Comparison of ENCODE assay signal across 8 cellular contexts in the genomic region with DNA sequence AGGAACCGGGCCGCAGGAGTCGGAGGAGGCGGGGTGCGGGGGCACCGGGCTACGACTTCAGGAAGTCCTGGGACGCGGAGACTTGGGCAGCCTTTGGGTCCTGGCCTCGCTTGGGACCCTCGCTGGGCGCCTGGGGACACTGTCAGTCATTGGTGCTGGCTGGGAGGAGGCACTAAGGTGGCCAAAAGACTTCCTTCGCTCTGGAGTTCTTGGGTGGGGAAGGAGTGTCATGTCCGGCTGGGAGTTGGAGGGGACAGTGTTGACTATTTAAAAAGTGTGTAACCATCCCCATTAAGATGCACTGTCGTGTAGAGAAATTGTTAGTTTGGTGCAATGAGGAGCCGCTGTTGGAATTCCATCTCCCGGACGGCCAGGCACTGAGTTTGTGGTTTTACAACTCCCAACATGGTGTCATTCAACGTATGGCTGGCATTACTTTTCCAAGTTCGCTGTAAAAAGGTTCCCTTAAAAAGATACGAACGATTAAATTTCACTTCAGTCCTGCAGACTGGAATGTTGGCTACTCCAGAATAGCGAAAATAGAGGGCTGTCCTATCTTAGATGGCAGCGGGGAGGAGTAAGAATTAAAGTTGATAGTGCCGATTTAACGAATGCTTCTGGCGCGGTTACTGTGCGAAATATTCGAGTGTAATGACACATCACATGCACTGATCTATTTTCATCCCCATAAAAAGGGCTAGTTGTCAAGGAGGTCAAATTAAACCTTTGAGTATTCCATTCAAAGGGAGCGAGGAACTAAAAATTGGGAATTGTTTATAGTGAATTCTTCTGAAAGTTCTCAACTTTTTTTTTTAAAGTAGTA. TPM values are rescaled to one million over a fixed set of nuclear protein-coding genes. Genes with fewer than 3 reads are reported as not detected.
DNase-seq lines count a peak whose midpoint lies in the region; ATAC-seq, FAIRE-seq and TF ChIP-seq lines count a peak whose summit lies in the region.

No MANE protein-coding gene starts in this region.

- intact Hi-C loops in Caco-2 (cut with micrococcal nuclease; ENCODE audit: unreplicated experiment) (loop anchor here (5.0 kb wide), 1 partner anchor 375 kb away; the partner anchor contains the start of gene UGGT2), pancreas (cut with DNase I) (no loop called here)

- H3K36me3 ChIP-seq in Caco-2 (ENCODE audit: control insufficient read depth, insufficient read depth, low read length) (no peaks in the 10 kb centered on the region), pancreas (no peaks in the 10 kb centered on the region)

- ATAC-seq in HG02943 (IDR thresholded peaks at IDR 0.05; ENCODE audit: low read depth, unreplicated experiment) (peak; percentile 17), pancreas (no peak), GM21825 (IDR thresholded peaks at IDR 0.05; ENCODE audit: unreplicated experiment) (no peak)

- TF ChIP-seq CTCF in Caco-2 (IDR thresholded peaks at IDR 0.05; ENCODE audit: insufficient read depth in 1 of 2, low read depth in 1 of 2, low read length in 1 of 2, severe bottlenecking in 1 of 2, unreplicated experiment in 1 of 2) (no peak), WI38 (IDR thresholded peaks at IDR 0.05; ENCODE audit: low read depth, low read length) (no peak), foreskin fibroblast (IDR thresholded peaks at IDR 0.05; ENCODE audit: low read depth, low read length) (no peak), pancreas (IDR thresholded peaks at IDR 0.05) (no peak)

- peak overlapping the region; percentile 82 for H3K4me3 ChIP-seq in Caco-2 (ENCODE audit: low read depth, low read length)
- peak overlapping the region; percentile 86 for H3K4me3 ChIP-seq in WI38 (ENCODE audit: low read depth, low read length)
- peak overlapping the region; percentile 87 to 92 for H3K4me3 ChIP-seq in foreskin fibroblast (ENCODE audit: low read depth in 1 of 2, low read length in 2 of 2)
- H3K4me3 ChIP-seq in pancreas: peak overlapping the region; percentile 73 to 97 (median 94)

- H3K4me1 Mint-ChIP-seq in Caco-2 (ENCODE audit: low read depth, unreplicated experiment): peaks cover 32% of the 10 kb centered on the region

- CTCF ChIA-PET in Caco-2 (lab: Charles Lee): no interaction called here

- no peaks in the 10 kb centered on the region for H3K27me3 Mint-ChIP-seq in Caco-2 (ENCODE audit: insufficient read depth, unreplicated experiment)

- peak overlapping the region; percentile 96 to 98 (median 96) for H3K27ac ChIP-seq in pancreas

- H3K4me3 Mint-ChIP-seq in Caco-2 (ENCODE audit: unreplicated experiment): peak overlapping the region; percentile 89

- peak overlapping the region; percentile 95 for H3K27ac Mint-ChIP-seq in Caco-2 (ENCODE audit: unreplicated experiment)

- FAIRE-seq in pancreas (lab: Jason Lieb, UNC): peak; percentile 17

- WGBS in pancreas, 2 donors: 0 to 1% methylated on average over 31 of the region's 31 CpGs

- H3K4me1 ChIP-seq in Caco-2: peaks cover 17% of the 10 kb centered on the region; the same call in 1 of the 2 replicates
- peaks cover 7 to 57% (median 48%) of the 10 kb centered on the region in 3 donors for H3K4me1 ChIP-seq in pancreas

- H3K9me3 Mint-ChIP-seq in Caco-2 (ENCODE audit: unreplicated experiment): no peaks in the 10 kb centered on the region

- H3K27me3 ChIP-seq in Caco-2 (replicated peaks; ENCODE audit: control insufficient read depth, insufficient read depth, low read length) (no peaks in the 10 kb centered on the region), pancreas (no peaks in the 10 kb centered on the region)

- TSS peak; percentile 35 for BruUV-seq in Caco-2 (replicated peaks; lab: Mats Ljungman, UMichigan)

- POLR2A ChIA-PET in Caco-2 (lab: Charles Lee): interaction anchor here (0.6 kb wide), 1 partner anchor 483 kb away, joined by 3 read pairs; no protein-coding TSS in a partner anchor

- no peaks in the 10 kb centered on the region for H3K9me3 ChIP-seq in Caco-2
- H3K9me3 ChIP-seq in pancreas: no peaks in the 10 kb centered on the region

- DNase-seq in Caco-2 (no peak), foreskin fibroblast (peak; percentile 23 to 47), pancreas (no peak), retina (no peak), NCI-H446 (lab: John Stamatoyannopoulos, UW) (no peak)

- peaks cover 11% of the 10 kb centered on the region for H3K36me3 Mint-ChIP-seq in Caco-2 (ENCODE audit: insufficient read depth, unreplicated experiment)

RNA-seq across cellular contexts. Expression of gene DNAJC3, which starts 0.8 kb away (rescaled TPM):
- 36.8 and 38.0 TPM in 2 replicates for total RNA-seq in Caco-2 (2022)
- total RNA-seq in pancreas: 10 to 100 TPM; 34.5 to 70.3 (median 51.3) TPM
- 10 to 100 TPM; 11.6 to 15.8 TPM for polyA plus RNA-seq in pancreas

RNA-seq across cellular contexts. Expression of gene DZIP1, which starts 33.3 kb away (rescaled TPM):
- 6.5 and 8.1 TPM in 2 replicates for total RNA-seq in Caco-2 (2022)
- total RNA-seq in pancreas: 10 to 100 TPM; 14.5 to 23.5 (median 20.6) TPM
- polyA plus RNA-seq in pancreas: 10 to 100 TPM; 16.7 to 36.5 TPM

Comparison
In these comparisons a context has a peak if more than half of its experiments do, and no peak if none do; other contexts are left out.
1. DNase-seq: peak in foreskin fibroblast (2 of 2); none in Caco-2 (0 of 2), pancreas (0 of 6), retina (single experiment) and NCI-H446 (0 of 2).
2. Peak in every context shown above with its lines, with median percentiles within 50 percentile points of each other: H3K4me3 ChIP-seq.